In the genomic region with DNA sequence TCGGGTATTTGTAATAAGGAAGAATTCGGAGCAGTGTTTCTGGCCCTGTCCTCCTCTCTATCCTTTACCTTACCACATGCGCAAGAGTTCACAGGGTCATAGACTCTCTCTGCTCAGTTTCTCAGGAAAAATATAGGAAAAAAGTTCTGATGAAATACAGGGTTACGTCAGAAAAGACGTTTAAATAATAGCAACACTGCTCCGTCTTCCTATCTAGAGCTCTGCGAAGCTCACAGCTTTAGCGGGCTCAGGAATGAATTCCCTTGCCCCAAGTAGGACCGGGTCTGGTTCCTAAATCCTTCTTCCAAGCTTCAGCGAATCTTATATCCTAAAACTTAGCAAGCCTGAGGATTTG, we compare ENCODE assay signal across 8 cellular contexts. TPM values are rescaled to one million over a fixed set of nuclear protein-coding genes. Genes with fewer than 3 reads are reported as not detected.
DNase-seq lines count a peak whose midpoint lies in the region; ATAC-seq, FAIRE-seq and TF ChIP-seq lines count a peak whose summit lies in the region.

No MANE protein-coding gene starts in this region.

- H3K4me2 ChIP-seq in DOHH2 (ENCODE audit: low read length) (peak overlapping the region; percentile 69), PC-3 (ENCODE audit: low read length) (peak overlapping the region; percentile 95), endothelial cell of umbilical vein (ENCODE audit: insufficient read depth, low read length) (peak overlapping the region; percentile 95)

- FAIRE-seq in endothelial cell of umbilical vein (lab: Jason Lieb, UNC) (no peak), pancreas (lab: Jason Lieb, UNC) (no peak)

- H3K9me1 ChIP-seq in endothelial cell of umbilical vein (replicated peaks; ENCODE audit: control insufficient read depth, extremely low read depth, insufficient read depth, low read length): no peaks in the 10 kb centered on the region

- H3K27me3 ChIP-seq in DOHH2 (ENCODE audit: control insufficient read depth, low read length): no peaks in the 10 kb centered on the region
- H3K27me3 ChIP-seq in PC-3 (ENCODE audit: low read length): no peaks in the 10 kb centered on the region
- no peaks in the 10 kb centered on the region for H3K27me3 ChIP-seq in endothelial cell of umbilical vein (ENCODE audit: control insufficient read depth in 2 of 2, insufficient read depth in 2 of 2, low read length in 2 of 2)
- no peaks in the 10 kb centered on the region for H3K27me3 ChIP-seq in pancreas

- H3K9ac ChIP-seq in PC-3 (ENCODE audit: low read length) (peak overlapping the region; percentile 97), endothelial cell of umbilical vein (replicated peaks; ENCODE audit: extremely low read depth, insufficient read depth, low read length) (peak overlapping the region; percentile 99)

- CTCF ChIA-PET in PC-3 (lab: Charles Lee) (interaction anchor here (0.6 to 0.7 kb wide), 3 partner anchors 601 to 1779 kb away, joined by 3 read pairs; no protein-coding TSS in a partner anchor), endothelial cell of umbilical vein (lab: Charles Lee) (interaction anchor here (0.6 to 1.4 kb wide), 15 partner anchors 8 to 714 kb away, joined by 3 to 16 read pairs (median 4); a partner anchor contains a TSS)

- H3K9me2 ChIP-seq in DOHH2 (replicated peaks; ENCODE audit: control insufficient read depth, low read length): no peaks in the 10 kb centered on the region
- H3K9me2 ChIP-seq in PC-3 (replicated peaks; ENCODE audit: low read length): no peaks in the 10 kb centered on the region

- H3K4me3 ChIP-seq in DOHH2 (ENCODE audit: low read length) (peak overlapping the region; percentile 96), PC-3 (ENCODE audit: low read length) (peak overlapping the region; percentile 100), endothelial cell of umbilical vein (replicated peaks in 1 of 3; ENCODE audit: insufficient read depth in 1 of 3, low read depth in 1 of 3, low read length in 3 of 3) (peak overlapping the region; percentile 65 to 99 (median 81)), pancreas (peak overlapping the region; percentile 58 to 84 (median 77))

- TF ChIP-seq POLR2A in endothelial cell of umbilical vein (IDR thresholded peaks at IDR 0.05; ENCODE audit: low read depth, low read length): no peak

- DNase-seq in PC-3: peak; percentile 5
- no peak for DNase-seq in endothelial cell of umbilical vein (ENCODE audit: low read depth, low spot score)
- DNase-seq in pancreas: no peak
- no peak for DNase-seq in NCI-H2029 treated with DMSO at 0.1 percent for 48 hours (lab: John Stamatoyannopoulos, UW)
- no peak for DNase-seq in GM10266 (ENCODE audit: extremely low spot score)
- no peak for DNase-seq in stimulated activated naive CD4-positive, alpha-beta T cell (lab: John Stamatoyannopoulos, UW)

- H4K20me1 ChIP-seq in DOHH2 (ENCODE audit: control insufficient read depth, insufficient read depth, low read depth, low read length) (no peaks in the 10 kb centered on the region), PC-3 (ENCODE audit: low read length) (no peaks in the 10 kb centered on the region), endothelial cell of umbilical vein (replicated peaks; ENCODE audit: control insufficient read depth, extremely low read depth, insufficient read depth, low read length) (no peaks in the 10 kb centered on the region)

- H3K4me1 ChIP-seq in DOHH2 (ENCODE audit: control insufficient read depth, low read length) (peaks cover 25% of the 10 kb centered on the region), PC-3 (ENCODE audit: insufficient read depth, low read length) (peaks cover 16% of the 10 kb centered on the region), endothelial cell of umbilical vein (ENCODE audit: control insufficient read depth, extremely low read depth, insufficient read depth, low read length) (peaks cover 21% of the 10 kb centered on the region), pancreas (peaks cover 0 to 33% (median 26%) of the 10 kb centered on the region in 3 donors)

- H3K36me3 ChIP-seq in DOHH2 (ENCODE audit: control insufficient read depth, low read length): peaks cover 50% of the 10 kb centered on the region
- H3K36me3 ChIP-seq in PC-3 (ENCODE audit: low read depth, low read length): peaks cover 31% of the 10 kb centered on the region
- peaks cover 5 to 8% of the 10 kb centered on the region in 2 experiments for H3K36me3 ChIP-seq in endothelial cell of umbilical vein (ENCODE audit: control insufficient read depth in 2 of 2, extremely low read depth in 1 of 2, insufficient read depth in 2 of 2, low read length in 2 of 2)
- H3K36me3 ChIP-seq in pancreas: peaks cover 0 to 21% (median 2%) of the 10 kb centered on the region in 3 donors

- intact Hi-C loops in PC-3 (cut with micrococcal nuclease) (loop anchor here (1.0 kb wide), 1 partner anchor 714 kb away; no protein-coding TSS in a partner anchor), endothelial cell of umbilical vein (cut with micrococcal nuclease) (loop anchor here (1.0 kb wide), 1 partner anchor 714 kb away; no protein-coding TSS in a partner anchor), pancreas (cut with DNase I) (no loop called here)

- no peaks in the 10 kb centered on the region for H3K9me3 ChIP-seq in DOHH2 (ENCODE audit: control insufficient read depth, insufficient read depth, low read length)
- peaks cover 4% of the 10 kb centered on the region; the same call in 1 of the 2 replicates for H3K9me3 ChIP-seq in PC-3 (ENCODE audit: low read length)
- no peaks in the 10 kb centered on the region for H3K9me3 ChIP-seq in endothelial cell of umbilical vein (replicated peaks; ENCODE audit: control insufficient read depth, insufficient read depth, low read length)
- no peaks in the 10 kb centered on the region for H3K9me3 ChIP-seq in pancreas

- POLR2A ChIA-PET in PC-3 (lab: Charles Lee; ENCODE audit: unreplicated experiment) (no interaction called here), endothelial cell of umbilical vein (lab: Charles Lee) (interaction anchor here (1.0 to 1.6 kb wide), 3 partner anchors 20 to 328 kb away, joined by 3 to 6 read pairs (median 4); a partner anchor contains a TSS)

- H3K79me2 ChIP-seq in DOHH2 (ENCODE audit: control insufficient read depth, low read length) (peaks cover 42% of the 10 kb centered on the region), PC-3 (ENCODE audit: low read length) (peaks cover 34% of the 10 kb centered on the region), endothelial cell of umbilical vein (ENCODE audit: control insufficient read depth, insufficient read depth, low read length) (peaks cover 29% of the 10 kb centered on the region)

- dilution Hi-C loops in endothelial cell of umbilical vein (cut with MboI; ENCODE audit: extremely low pct_ligation_motif_present, low sequenced_read_pairs): no loop called here

- ATAC-seq in PC-3 (no peak), pancreas (no peak), GM19324 (IDR thresholded peaks at IDR 0.05; ENCODE audit: low FRiP score, unreplicated experiment) (no peak)

- 0% methylated on average over 10 of the region's 10 CpGs for WGBS in pancreas, 2 donors

- H3F3A ChIP-seq in DOHH2 (ENCODE audit: control insufficient read depth, insufficient read depth) (no peaks in the 10 kb centered on the region; the same call in 1 of the 2 replicates), PC-3 (ENCODE audit: low read length, unreplicated experiment) (no peaks in the 10 kb centered on the region)

- H2AFZ ChIP-seq in PC-3 (ENCODE audit: low read length) (peak overlapping the region; percentile 97), endothelial cell of umbilical vein (ENCODE audit: low read depth, low read length) (peak overlapping the region; percentile 46)

- BruUV-seq in PC-3 (replicated peaks; lab: Mats Ljungman, UMichigan) (TSS peak; percentile 69), endothelial cell of umbilical vein (replicated peaks; lab: Mats Ljungman, UMichigan) (TSS peak; percentile 57)

- TF ChIP-seq CTCF in DOHH2 (IDR thresholded peaks at IDR 0.05; ENCODE audit: low read depth, low read length, poor library complexity, severe bottlenecking) (no peak), PC-3 (conservative IDR thresholded peaks at IDR 0.05; ENCODE audit: low read depth, low read length) (no peak), endothelial cell of umbilical vein (IDR thresholded peaks at IDR 0.05; ENCODE audit: extremely low read depth in 1 of 2, insufficient read depth in 1 of 2, low read depth in 1 of 2, low read length in 2 of 2) (no peak), pancreas (IDR thresholded peaks at IDR 0.05) (no peak), GM10266 (IDR thresholded peaks at IDR 0.05; ENCODE audit: control insufficient read depth, insufficient read depth, low read depth, missing control alignments) (no peak)

- H3K27ac ChIP-seq in DOHH2 (ENCODE audit: low read depth, low read length) (peak overlapping the region; percentile 17), PC-3 (ENCODE audit: low read length) (peak overlapping the region; percentile 83), endothelial cell of umbilical vein (ENCODE audit: insufficient read depth, low read depth, low read length) (peak overlapping the region; percentile 90), pancreas (peak overlapping the region; percentile 93 to 98 (median 94))

TF ChIP-seq in endothelial cell of umbilical vein, 7 proteins besides CTCF, POLR2A, EP300 and RAD21 (continues in another document):
- no peak for TF ChIP-seq EZH2 (IDR thresholded peaks at IDR 0.05; ENCODE audit: borderline replicate concordance, low read depth, low read length, severe bottlenecking)

RNA-seq across cellular contexts. Expression of a gene that starts 0.4 kb away (rescaled TPM):
- 53.0 and 70.1 TPM in 2 replicates for total RNA-seq in PC-3 (2014; rRNA removed)
- total RNA-seq in endothelial cell of umbilical vein: 45.4 and 50.7 TPM in 2 replicates
- 6.9 and 12.1 TPM in 2 replicates for polyA plus RNA-seq in endothelial cell of umbilical vein
- 23.5 and 24.1 TPM in 2 replicates for polyA plus RNA-seq in endothelial cell of umbilical vein (2011; cell fraction: cytosol; rRNA removed)
- 22.2 and 29.5 TPM in 2 replicates for polyA plus RNA-seq in endothelial cell of umbilical vein (2011; cell fraction: nucleus; rRNA removed)
- 53.1 and 58.4 TPM in 2 replicates for polyA plus RNA-seq in endothelial cell of umbilical vein (2012)
- polyA minus RNA-seq in endothelial cell of umbilical vein: 3.0 and 6.3 TPM in 2 replicates
- polyA minus RNA-seq in endothelial cell of umbilical vein (2011; cell fraction: cytosol; rRNA and poly(A)+ RNA removed): 15.4 TPM
- polyA minus RNA-seq in endothelial cell of umbilical vein (2011; cell fraction: nucleus; rRNA and poly(A)+ RNA removed): 19.1 and 21.1 TPM in 2 replicates
- total RNA-seq in pancreas: 10 to 100 TPM; 12.0 to 17.4 (median 15.1) TPM
- 10 to 100 TPM; 22.4 to 29.2 TPM for polyA plus RNA-seq in pancreas

RNA-seq across cellular contexts. Expression of a gene that starts 0.5 kb away (rescaled TPM):
- total RNA-seq in PC-3 (2014; rRNA removed): 5.1 and 7.9 TPM in 2 replicates
- total RNA-seq in endothelial cell of umbilical vein: 8.5 and 10.4 TPM in 2 replicates
- 3.2 and 6.5 TPM in 2 replicates for polyA plus RNA-seq in endothelial cell of umbilical vein
- 7.6 and 7.7 TPM in 2 replicates for polyA plus RNA-seq in endothelial cell of umbilical vein (2011; cell fraction: cytosol; rRNA removed)
- polyA plus RNA-seq in endothelial cell of umbilical vein (2011; cell fraction: nucleus; rRNA removed): 8.2 and 9.7 TPM in 2 replicates
- polyA plus RNA-seq in endothelial cell of umbilical vein (2012): 8.4 and 13.7 TPM in 2 replicates
- 10.7 and 11.0 TPM in 2 replicates for polyA minus RNA-seq in endothelial cell of umbilical vein
- polyA minus RNA-seq in endothelial cell of umbilical vein (2011; cell fraction: cytosol; rRNA and poly(A)+ RNA removed): 2.6 TPM
- 26.4 and 32.4 TPM in 2 replicates for polyA minus RNA-seq in endothelial cell of umbilical vein (2011; cell fraction: nucleus; rRNA and poly(A)+ RNA removed)
- 1 to 10 TPM; 3.5 to 9.5 (median 6.1) TPM for total RNA-seq in pancreas
- polyA plus RNA-seq in pancreas: 1 to 10 TPM; 5.6 to 6.4 TPM

Comparison
In these comparisons a context has a peak if more than half of its experiments do, and no peak if none do; other contexts are left out.
1. H3K27ac ChIP-seq: peak in every context shown above with its lines; median percentile 94 in pancreas; 90 in endothelial cell of umbilical vein; 83 in PC-3; 17 in DOHH2.
2. intact Hi-C loops: an anchor here in PC-3 (1.0 kb wide) and endothelial cell of umbilical vein (1.0 kb wide); none called in pancreas.